Comparison of ENCODE assay signal across 29 cellular contexts in genomic region chr7:43441217-43441616, GRCh38.
"Had no signal": no experiment of that assay in that cellular context is flagged by ENCODE, and none has a peak within 500 bp of the region (broad histone marks: within the 10 kb centered on the region; RNA-seq: fewer than 3 reads in every experiment).

No MANE protein-coding gene starts in this region.

- H3K27ac ChIP-seq: neural progenitor cell, ovary, parathyroid adenoma, psoas muscle, right lobe of liver, sigmoid colon, skin epidermis, spleen, thoracic aorta, thyroid gland, tibial nerve, upper lobe of left lung, uterus had no signal

- H3K27me3 ChIP-seq: neural progenitor cell, ovary, right lobe of liver, sigmoid colon, spleen, thyroid gland, tibial nerve, upper lobe of left lung, uterus had no signal

- DNase-seq: naive thymus-derived CD4-positive, alpha-beta T cell; natural killer cell; occipital lobe; ovary; psoas muscle; right cardiac atrium; right lobe of liver; sigmoid colon; spleen; stimulated activated CD4-positive, alpha-beta T cell treated with anti-CD3 and anti-CD28 coated beads, Interleukin-12 subunit alpha, Interleukin-12 subunit beta, amount 100 ng/mL, for 4 hours; stimulated activated CD4-positive, alpha-beta T cell treated with anti-CD3 and anti-CD28 coated beads, Interleukin-1b, Interleukin-23, amount 100 ng/mL, for 48 hours; stimulated activated CD4-positive, alpha-beta T cell treated with anti-CD3 and anti-CD28 coated beads, Interleukin-4, amount 100 ng/mL, for 1 hour; stimulated activated CD4-positive, alpha-beta T cell treated with anti-CD3 and anti-CD28 coated beads, Interleukin-4, amount 100 ng/mL, for 4 hours; stimulated activated CD8-positive, alpha-beta memory T cell treated with anti-CD3 and anti-CD28 coated beads, Interleukin-4, amount 100 ng/mL, for 48 hours; stimulated activated naive CD4-positive, alpha-beta T cell; stimulated activated naive CD8-positive, alpha-beta T cell treated with anti-CD3 and anti-CD28 coated beads, Interleukin-15, amount 100 ng/mL, for 72 hours; stimulated activated naive CD8-positive, alpha-beta T cell treated with anti-CD3 and anti-CD28 coated beads, Interleukin-15, Interleukin-2, amounts not matched to agents 100 U/mL and 50 U/mL, for 24 hours; substantia nigra; thyroid gland; trophoblast cell; upper lobe of left lung; uterus had no signal

- H3K4me3 ChIP-seq: neural progenitor cell, ovary, psoas muscle, right lobe of liver, sigmoid colon, skin epidermis, smooth muscle cell, spleen, thoracic aorta, thyroid gland, tibial nerve, upper lobe of left lung, uterus had no signal

- H3K9me3 ChIP-seq: ovary, psoas muscle, right lobe of liver, sigmoid colon, spleen, thoracic aorta, thyroid gland, tibial nerve, upper lobe of left lung, uterus had no signal

- H3K36me3 ChIP-seq: neural progenitor cell, ovary, right lobe of liver, sigmoid colon, spleen, thoracic aorta, thyroid gland, tibial nerve, upper lobe of left lung, uterus had no signal

- ATAC-seq: naive thymus-derived CD4-positive, alpha-beta T cell; natural killer cell; psoas muscle; right cardiac atrium; right lobe of liver; stimulated activated memory B cell treated with anti-CD40 and anti-IgM and Interleukin-4, amounts not matched to agents 10 μg/mL and 1 μg/mL and 100 μg/mL, for 72 hours; stimulated activated naive CD8-positive, alpha-beta T cell treated with anti-CD3 and anti-CD28 coated beads, Interleukin-15, amount 100 ng/mL, for 72 hours; stimulated activated naive CD8-positive, alpha-beta T cell treated with anti-CD3 and anti-CD28 coated beads, Interleukin-15, Interleukin-2, amounts not matched to agents 100 U/mL and 50 U/mL, for 24 hours had no signal
